In genomic region chr6:149852180-149852579, GRCh38 we compare ENCODE assay signal across 8 cellular contexts. TPM values are rescaled to one million over a fixed set of nuclear protein-coding genes. Genes with fewer than 3 reads are reported as not detected.
DNase-seq lines count a peak whose midpoint lies in the region; ATAC-seq and TF ChIP-seq lines count a peak whose summit lies in the region.

No MANE protein-coding gene starts in this region.

- peak; percentile 74 for ATAC-seq in GM21423 (IDR thresholded peaks at IDR 0.05; ENCODE audit: unreplicated experiment)
- peak in 7 of 8 donors; percentile 46 to 93 (median 74) for ATAC-seq in heart right ventricle
- no peak for ATAC-seq in GM21576 (IDR thresholded peaks at IDR 0.05; ENCODE audit: unreplicated experiment)

- peaks cover 22% of the 10 kb centered on the region for H3K79me2 ChIP-seq in hepatocyte

- H3K4me2 ChIP-seq in hepatocyte = no peak overlapping the region

- intact Hi-C loops in heart right ventricle (cut with DNase I) = no loop called here

- H3K27ac ChIP-seq in heart right ventricle (peak overlapping the region in 1 of 10 donors; percentile 29), hepatocyte (no peak overlapping the region)

- 35 to 41% methylated on average over 6 of the region's 6 CpGs for WGBS in heart right ventricle, 2 donors
- 74% methylated on average over 6 of the region's 6 CpGs for WGBS in hepatocyte (ENCODE audit: low lambda C conversion rate, missing lambda C conversion rate)

- no peaks in the 10 kb centered on the region for H3K9me2 ChIP-seq in hepatocyte (replicated peaks; ENCODE audit: insufficient read depth)

- TF ChIP-seq CTCF in AG10803 (conservative IDR thresholded peaks at IDR 0.05; ENCODE audit: low read length) (no peak), heart right ventricle (IDR thresholded peaks at IDR 0.05) (no peak), hepatocyte (IDR thresholded peaks at IDR 0.05; ENCODE audit: poor library complexity) (no peak)

- DNase-seq in AG10803 (ENCODE audit: low read depth) (peak; percentile 53), RPMI7951 (ENCODE audit: low read depth) (peak; percentile 65), heart right ventricle (no peak), globus pallidus (ENCODE audit: low spot score) (no peak), hepatocyte (ENCODE audit: low spot score) (no peak)
- no peak for DNase-seq in activated CD4-positive, alpha-beta T cell treated with anti-CD3 and anti-CD28 coated beads, Interleukin-2, amount 50 U/mL, for 48 hours

- no peaks in the 10 kb centered on the region for H4K20me1 ChIP-seq in hepatocyte (ENCODE audit: insufficient read depth, poor library complexity, severe bottlenecking)

- peaks cover 0 to 17% (median 9%) of the 10 kb centered on the region in 9 donors for H3K4me1 ChIP-seq in heart right ventricle
- peaks cover 23% of the 10 kb centered on the region for H3K4me1 ChIP-seq in hepatocyte (ENCODE audit: insufficient read depth)

- H3K4me3 ChIP-seq in AG10803 (ENCODE audit: low read length) (no peak overlapping the region), heart right ventricle (no peak overlapping the region), hepatocyte (no peak overlapping the region)

- H3K27me3 ChIP-seq in heart right ventricle (no peaks in the 10 kb centered on the region), hepatocyte (no peaks in the 10 kb centered on the region)

- no peaks in the 10 kb centered on the region for H3K9me3 ChIP-seq in heart right ventricle
- no peaks in the 10 kb centered on the region for H3K9me3 ChIP-seq in hepatocyte (ENCODE audit: low read depth)

- H3K36me3 ChIP-seq in heart right ventricle (peaks cover 0 to 16% (median 0%) of the 10 kb centered on the region in 9 donors), hepatocyte (replicated peaks; ENCODE audit: insufficient read depth, low read depth) (no peaks in the 10 kb centered on the region)

- no peak overlapping the region for H2AFZ ChIP-seq in hepatocyte

RNA-seq across cellular contexts. Expression of gene LRP11, which starts 12.0 kb away (rescaled TPM):
- 67.0 and 67.4 TPM in 2 replicates for total RNA-seq in RPMI7951 (2014; rRNA removed; shearing (Covaris generic))
- 10 to 100 TPM in 9 of 10 donors, 1 to 10 TPM in 1; 7.6 to 21.0 (median 15.3) TPM for total RNA-seq in heart right ventricle
- 1 to 10 TPM in 1 of 2 donors, under 1 TPM in 1; 0.51 to 5.2 TPM for polyA plus RNA-seq in heart right ventricle
- total RNA-seq in hepatocyte = 33.6 and 46.8 TPM in 2 replicates
- polyA plus RNA-seq in hepatocyte = 28.1 and 35.4 TPM in 2 replicates

RNA-seq across cellular contexts. Expression of gene RAET1E, which starts 45.7 kb away (rescaled TPM):
- total RNA-seq in RPMI7951 (2014; rRNA removed; shearing (Covaris generic)) = 1.6 and 2.0 TPM in 2 replicates
- total RNA-seq in heart right ventricle (1 to 10 TPM in 1 of 10 donors, under 1 TPM in 6, not detected in 3; 0.15 to 1.4 (median 0.48) TPM), hepatocyte (0.28 TPM in 1 of 2 replicates, not detected in the other)
- polyA plus RNA-seq in heart right ventricle (under 1 TPM; 0.29 to 0.33 TPM), hepatocyte (0.44 TPM in 1 of 2 replicates, not detected in the other)

Comparison
In these comparisons a context has a peak if more than half of its experiments do, and no peak if none do; other contexts are left out.
1. DNase-seq: peak in AG10803 (single experiment) and RPMI7951 (single experiment); none in heart right ventricle (0 of 2), globus pallidus (single experiment), hepatocyte (single experiment) and activated CD4-positive, alpha-beta T cell treated with anti-CD3 and anti-CD28 coated beads, Interleukin-2, amount 50 U/mL, for 48 hours (0 of 2).